In genomic region chr15:60766391-60767128, GRCh38 we compare ENCODE assay signal across 16 cellular contexts.
"Had no signal": no experiment of that assay in that cellular context is flagged by ENCODE, and none has a peak within 500 bp of the region (broad histone marks: within the 10 kb centered on the region; RNA-seq: fewer than 3 reads in every experiment).

No MANE protein-coding gene starts in this region.

- H3K27ac ChIP-seq: ascending aorta, colonic mucosa, neutrophil, pancreas, sigmoid colon, tibial nerve, WERI-Rb-1 had no signal

- DNase-seq: activated CD4-positive, alpha-beta memory T cell treated with anti-CD3 and anti-CD28 coated beads for 36 hours; activated naive CD4-positive, alpha-beta T cell treated with Interleukin-2 at 50 U/mL for 16 hours; activated T-cell treated with anti-CD3 and anti-CD28 coated beads for 4 hours; colonic mucosa; erythroblast; kidney; left ventricle myocardium superior; naive B cell; pancreas; sigmoid colon; stimulated activated CD4-positive, alpha-beta T cell treated with anti-CD3 and anti-CD28 coated beads, Interleukin-4, amount 100 ng/mL, for 4 hours; stimulated activated naive B cell treated with anti-CD40 and anti-IgM and Interleukin-4, amounts not matched to agents 10 μg/mL and 1 μg/mL and 100 μg/mL, for 72 hours; WERI-Rb-1 had no signal

- H3K4me1 ChIP-seq: ascending aorta, colonic mucosa, pancreas, sigmoid colon had no signal

- H3K27me3 ChIP-seq: ascending aorta, colonic mucosa, neutrophil, pancreas, sigmoid colon, tibial nerve had no signal

- H3K4me3 ChIP-seq: ascending aorta, colonic mucosa, pancreas, sigmoid colon, tibial nerve had no signal

- H3K9me3 ChIP-seq: ascending aorta, colonic mucosa, neutrophil, pancreas, sigmoid colon had no signal

- H3K36me3 ChIP-seq: ascending aorta, colonic mucosa, neutrophil, pancreas, sigmoid colon, WERI-Rb-1 had no signal
